19 cellular contexts compared by ENCODE assay signal in genomic region chr3:110686691-110687090, GRCh38.
A peak's percentile ranks its signal among the peaks of the same experiment; 100 is the strongest.
DNase-seq lines count a peak whose midpoint lies in the region; ATAC-seq, FAIRE-seq and TF ChIP-seq lines count a peak whose summit lies in the region.
"Had no signal": no experiment of that assay in that cellular context is flagged by ENCODE, and none has a peak within 500 bp of the region (broad histone marks: within the 10 kb centered on the region; RNA-seq: fewer than 3 reads in every experiment).

No MANE protein-coding gene starts in this region.

- DNase-seq in GM23338 (ENCODE audit: low spot score), result peak; percentile 59
- DNase-seq in NCI-H69 (lab: John Stamatoyannopoulos, UW), result peak; percentile 2
- DNase-seq in endothelial cell of umbilical vein (ENCODE audit: low read depth, low spot score), result peak; percentile 36
- DNase-seq in glomerular visceral epithelial cell (ENCODE audit: extremely low spot score), result no peak
- no peak for DNase-seq in MG63
- no peak for DNase-seq in activated CD8-positive, alpha-beta memory T cell treated with anti-CD3 and anti-CD28 coated beads, Interleukin-2, amount 10 ng/mL, durations not matched to agents 7 days and 5 days
- DNase-seq: AML-193; Calu3; CD4-positive, CD25-positive, alpha-beta regulatory T cell; KG1; NCI-H1092 treated with DMSO at 0.1 percent for 48 hours; NCI-H187; NCI-H510A; SJCRH30 had no signal

- no peak for TF ChIP-seq CTCF in GM23338 (conservative IDR thresholded peaks at IDR 0.05; ENCODE audit: low read depth in 2 of 2)
- no peak for TF ChIP-seq CTCF in endothelial cell of umbilical vein (IDR thresholded peaks at IDR 0.05; ENCODE audit: extremely low read depth in 1 of 2, insufficient read depth in 1 of 2, low read depth in 1 of 2, low read length in 2 of 2)

- H3K4me3 ChIP-seq in GM23338 (peak overlapping the region; percentile 5; the same call in 1 of the 2 replicates), endothelial cell of umbilical vein (replicated peaks in 1 of 3; ENCODE audit: insufficient read depth in 1 of 3, low read depth in 1 of 3, low read length in 3 of 3) (no peak overlapping the region), iPS-18a (ENCODE audit: low read length) (no peak overlapping the region), MG63 (no peak overlapping the region)
- H3K4me3 ChIP-seq: GM12878, SJCRH30 had no signal

- CTCF ChIA-PET in endothelial cell of umbilical vein (lab: Charles Lee), result interaction anchor here (0.9 kb wide), 1 partner anchor 173 kb away, joined by 3 read pairs; no protein-coding TSS in a partner anchor
- CTCF ChIA-PET in activated CD8-positive, alpha-beta memory T cell treated with anti-CD3 and anti-CD28 coated beads, Interleukin-2, amount 10 ng/mL, durations not matched to agents 7 days and 5 days (lab: Charles Lee), result no interaction called here

- intact Hi-C loops in endothelial cell of umbilical vein (cut with micrococcal nuclease), result no loop called here

- H4K20me1 ChIP-seq in GM23338 (replicated peaks; ENCODE audit: insufficient read depth) (no peaks in the 10 kb centered on the region), endothelial cell of umbilical vein (replicated peaks; ENCODE audit: control insufficient read depth, extremely low read depth, insufficient read depth, low read length) (no peaks in the 10 kb centered on the region)

- no peaks in the 10 kb centered on the region for H3K36me3 ChIP-seq in GM23338 (ENCODE audit: insufficient read depth)
- H3K36me3 ChIP-seq in endothelial cell of umbilical vein (ENCODE audit: control insufficient read depth in 2 of 2, extremely low read depth in 1 of 2, insufficient read depth in 2 of 2, low read length in 2 of 2), result no peaks in the 10 kb centered on the region
- no peaks in the 10 kb centered on the region for H3K36me3 ChIP-seq in iPS-18a (ENCODE audit: control insufficient read depth, low read depth, low read length)
- no peaks in the 10 kb centered on the region for H3K36me3 ChIP-seq in MG63
- H3K36me3 ChIP-seq: SJCRH30 had no signal

- H3F3A ChIP-seq in GM23338 (replicated peaks; ENCODE audit: low read depth), result peaks cover 8% of the 10 kb centered on the region; the same call in 1 of the 2 replicates

- H3K36me3 Mint-ChIP-seq in GM23338 (ENCODE audit: low read depth), result peaks cover 31% of the 10 kb centered on the region
- no peaks in the 10 kb centered on the region for H3K36me3 Mint-ChIP-seq in activated CD8-positive, alpha-beta memory T cell treated with anti-CD3 and anti-CD28 coated beads, Interleukin-2, amount 10 ng/mL, durations not matched to agents 7 days and 5 days
- H3K36me3 Mint-ChIP-seq: CD4-positive, CD25-positive, alpha-beta regulatory T cell had no signal

- TF ChIP-seq POLR2A in endothelial cell of umbilical vein (IDR thresholded peaks at IDR 0.05; ENCODE audit: low read depth, low read length), result no peak

- no peaks in the 10 kb centered on the region for H3K27me3 ChIP-seq in GM23338 (ENCODE audit: insufficient read depth)
- no peaks in the 10 kb centered on the region for H3K27me3 ChIP-seq in endothelial cell of umbilical vein (ENCODE audit: control insufficient read depth in 2 of 2, insufficient read depth in 2 of 2, low read length in 2 of 2)
- no peaks in the 10 kb centered on the region for H3K27me3 ChIP-seq in iPS-18a (ENCODE audit: control insufficient read depth, insufficient read depth, low read length)
- H3K27me3 ChIP-seq in MG63, result no peaks in the 10 kb centered on the region

- peak overlapping the region; percentile 78 for H3K27ac Mint-ChIP-seq in GM23338
- no peak overlapping the region for H3K27ac Mint-ChIP-seq in activated CD8-positive, alpha-beta memory T cell treated with anti-CD3 and anti-CD28 coated beads, Interleukin-2, amount 10 ng/mL, durations not matched to agents 7 days and 5 days
- H3K27ac Mint-ChIP-seq: CD4-positive, CD25-positive, alpha-beta regulatory T cell had no signal

- H3K9me3 ChIP-seq in endothelial cell of umbilical vein (replicated peaks; ENCODE audit: control insufficient read depth, insufficient read depth, low read length), result no peaks in the 10 kb centered on the region
- no peaks in the 10 kb centered on the region for H3K9me3 ChIP-seq in iPS-18a (ENCODE audit: control insufficient read depth, low read depth, low read length)
- no peaks in the 10 kb centered on the region for H3K9me3 ChIP-seq in MG63
- H3K9me3 ChIP-seq: SJCRH30 had no signal

- no peak overlapping the region for H3K4me3 Mint-ChIP-seq in GM23338
- no peak overlapping the region for H3K4me3 Mint-ChIP-seq in activated CD8-positive, alpha-beta memory T cell treated with anti-CD3 and anti-CD28 coated beads, Interleukin-2, amount 10 ng/mL, durations not matched to agents 7 days and 5 days
- H3K4me3 Mint-ChIP-seq: CD4-positive, CD25-positive, alpha-beta regulatory T cell had no signal

- H3K9me3 Mint-ChIP-seq in GM23338, result no peaks in the 10 kb centered on the region; the same call in 1 of the 3 replicates
- H3K9me3 Mint-ChIP-seq in activated CD8-positive, alpha-beta memory T cell treated with anti-CD3 and anti-CD28 coated beads, Interleukin-2, amount 10 ng/mL, durations not matched to agents 7 days and 5 days (ENCODE audit: low read depth), result no peaks in the 10 kb centered on the region

- H3K79me2 ChIP-seq in GM23338 (replicated peaks; ENCODE audit: insufficient read depth) (no peaks in the 10 kb centered on the region), endothelial cell of umbilical vein (ENCODE audit: control insufficient read depth, insufficient read depth, low read length) (no peaks in the 10 kb centered on the region)

- H3K9me1 ChIP-seq in endothelial cell of umbilical vein (replicated peaks; ENCODE audit: control insufficient read depth, extremely low read depth, insufficient read depth, low read length), result no peaks in the 10 kb centered on the region

- peaks cover 5% of the 10 kb centered on the region for H3K9me2 ChIP-seq in GM23338 (ENCODE audit: insufficient read depth)

- FAIRE-seq in endothelial cell of umbilical vein (lab: Jason Lieb, UNC), result no peak
- FAIRE-seq: GM12878, GM18507, HTR-8/SVneo had no signal

- H3K4me2 ChIP-seq in GM23338 (peak overlapping the region; percentile 10), endothelial cell of umbilical vein (ENCODE audit: insufficient read depth, low read length) (no peak overlapping the region)

- H2AFZ ChIP-seq in GM23338, result no peak overlapping the region
- H2AFZ ChIP-seq in endothelial cell of umbilical vein (ENCODE audit: low read depth, low read length), result no peak overlapping the region

- ATAC-seq in GM23338 (peak; percentile 37), GM21786 (IDR thresholded peaks at IDR 0.05; ENCODE audit: unreplicated experiment) (no peak)
- no peak for ATAC-seq in activated CD8-positive, alpha-beta memory T cell treated with anti-CD3 and anti-CD28 coated beads, Interleukin-2, amount 10 ng/mL, durations not matched to agents 7 days and 5 days
- ATAC-seq: GM12878 had no signal

- H3K27me3 Mint-ChIP-seq in GM23338 (ENCODE audit: insufficient read depth, low read depth, poor library complexity), result no peaks in the 10 kb centered on the region
- H3K27me3 Mint-ChIP-seq in activated CD8-positive, alpha-beta memory T cell treated with anti-CD3 and anti-CD28 coated beads, Interleukin-2, amount 10 ng/mL, durations not matched to agents 7 days and 5 days, result no peaks in the 10 kb centered on the region

- peaks cover 41% of the 10 kb centered on the region for H3K4me1 Mint-ChIP-seq in GM23338
- no peaks in the 10 kb centered on the region for H3K4me1 Mint-ChIP-seq in activated CD8-positive, alpha-beta memory T cell treated with anti-CD3 and anti-CD28 coated beads, Interleukin-2, amount 10 ng/mL, durations not matched to agents 7 days and 5 days
- H3K4me1 Mint-ChIP-seq: CD4-positive, CD25-positive, alpha-beta regulatory T cell had no signal

- H3K27ac ChIP-seq in GM23338 (ENCODE audit: low read depth) (peak overlapping the region; percentile 96), endothelial cell of umbilical vein (ENCODE audit: insufficient read depth, low read depth, low read length) (no peak overlapping the region), iPS-18a (ENCODE audit: low read length) (peak overlapping the region; percentile 56)
- H3K27ac ChIP-seq: SJCRH30 had no signal

- dilution Hi-C loops in endothelial cell of umbilical vein (cut with MboI; ENCODE audit: extremely low pct_ligation_motif_present, low sequenced_read_pairs), result no loop called here

- POLR2A ChIA-PET in endothelial cell of umbilical vein (lab: Charles Lee), result no interaction called here

- H3K4me1 ChIP-seq in GM23338 (ENCODE audit: insufficient read depth) (peaks cover 40% of the 10 kb centered on the region), endothelial cell of umbilical vein (ENCODE audit: control insufficient read depth, extremely low read depth, insufficient read depth, low read length) (peaks cover 9% of the 10 kb centered on the region), iPS-18a (ENCODE audit: control insufficient read depth, low read depth, low read length) (peaks cover 38% of the 10 kb centered on the region)
- H3K4me1 ChIP-seq: SJCRH30 had no signal

- BruUV-seq in endothelial cell of umbilical vein (replicated peaks; lab: Mats Ljungman, UMichigan), result no TSS peak

- H3K9ac ChIP-seq in endothelial cell of umbilical vein (replicated peaks; ENCODE audit: extremely low read depth, insufficient read depth, low read length) (no peak overlapping the region), iPS-18a (ENCODE audit: low read length) (no peak overlapping the region)

TF ChIP-seq in GM23338, 12 proteins besides CTCF, POLR2A, EP300 and RAD21 (continues in another document):
- no peak for TF ChIP-seq CREB1 (CRISPR knock-in tag; IDR thresholded peaks at IDR 0.05; ENCODE audit: low read depth)
- no peak for TF ChIP-seq ZNF331 (CRISPR knock-in tag; IDR thresholded peaks at IDR 0.05; ENCODE audit: low read depth)
- no peak for TF ChIP-seq ZNF114 (CRISPR knock-in tag; IDR thresholded peaks at IDR 0.05)
- no peak for TF ChIP-seq JUNB (IDR thresholded peaks at IDR 0.05; ENCODE audit: unreplicated experiment)

TF ChIP-seq in endothelial cell of umbilical vein, 7 proteins besides CTCF, POLR2A, EP300 and RAD21:
- TF ChIP-seq MYC (IDR thresholded peaks at IDR 0.05; ENCODE audit: low read depth, low read length) (no peak), POLR2AphosphoS5 (IDR thresholded peaks at IDR 0.05; ENCODE audit: insufficient read depth, low read depth, low read length) (no peak), MAX (IDR thresholded peaks at IDR 0.05; ENCODE audit: insufficient read depth, insufficient read length) (no peak), JUN (IDR thresholded peaks at IDR 0.05; ENCODE audit: borderline replicate concordance, insufficient read depth, insufficient read length, low read depth) (no peak), EZH2 (IDR thresholded peaks at IDR 0.05; ENCODE audit: borderline replicate concordance, low read depth, low read length, severe bottlenecking) (no peak), GATA2 (IDR thresholded peaks at IDR 0.05; ENCODE audit: insufficient read depth, insufficient read length, low read depth, low read length) (no peak), FOS (IDR thresholded peaks at IDR 0.05; ENCODE audit: borderline replicate concordance, insufficient read depth, low read length) (no peak)

Comparison
In these comparisons a context has a peak if more than half of its experiments do, and no peak if none do; other contexts are left out.
1. DNase-seq: peak in GM23338 (single experiment), NCI-H69 (single experiment) and endothelial cell of umbilical vein (single experiment); none in glomerular visceral epithelial cell (single experiment), MG63 (single experiment) and activated CD8-positive, alpha-beta memory T cell treated with anti-CD3 and anti-CD28 coated beads, Interleukin-2, amount 10 ng/mL, durations not matched to agents 7 days and 5 days (single experiment).